In genomic region chr20:61904456-61904855, GRCh38 we compare ENCODE assay signal across 22 cellular contexts.
"Had no signal": no experiment of that assay in that cellular context is flagged by ENCODE, and none has a peak within 500 bp of the region (broad histone marks: within the 10 kb centered on the region; RNA-seq: fewer than 3 reads in every experiment).

No MANE protein-coding gene starts in this region.

- H3K27ac ChIP-seq: RWPE1, SJSA1, SK-N-MC had no signal

- DNase-seq: IMR-90, Karpas-422, KG1, MG63, NCI-H1092, NCI-H1105 treated with DMSO at 0.1 percent for 48 hours, NCI-H1417 treated with DMSO at 0.1 percent for 48 hours, NCI-H1694 treated with DMSO at 0.1 percent for 48 hours, NCI-H1930, NCI-H2081 treated with DMSO at 0.1 percent for 48 hours, NCI-H2171, NCI-H226, NCI-H446, NCI-H510A, NCI-H524 treated with DMSO at 0.1 percent for 48 hours, NCI-H69, NCI-H774, SIG-M5 had no signal

- ATAC-seq: HepG2 had no signal

- H3K36me3 ChIP-seq: MG63, SJSA1 had no signal

- H3K4me1 ChIP-seq: SJSA1 had no signal

- H3K4me3 ChIP-seq: MG63, SJSA1, SK-N-MC had no signal

- H3K9me3 ChIP-seq: MG63, SJSA1 had no signal
